ENCODE assay signal across 11 cellular contexts in the genomic region with DNA sequence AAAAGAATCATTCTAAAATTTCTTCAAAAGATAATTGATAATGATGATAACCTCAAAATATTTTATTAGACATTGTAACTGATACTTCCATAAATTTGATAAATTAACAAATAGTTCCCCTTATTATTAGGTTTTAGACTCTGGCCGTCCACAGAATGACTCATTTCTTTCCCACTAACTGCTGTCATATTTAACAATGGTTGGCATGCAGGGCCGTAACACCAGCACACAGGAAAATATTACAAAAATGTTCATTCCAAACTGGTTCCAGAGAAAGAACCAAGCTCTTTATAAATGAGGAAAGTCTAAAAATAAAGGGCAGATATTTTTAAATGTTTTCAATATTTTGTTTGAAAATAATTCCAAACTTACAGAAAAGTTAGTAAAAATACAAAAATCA. TPM values are rescaled to one million over a fixed set of nuclear protein-coding genes. Genes with fewer than 3 reads are reported as not detected.
DNase-seq lines count a peak whose midpoint lies in the region; TF ChIP-seq lines count a peak whose summit lies in the region.
"Had no signal": no experiment of that assay in that cellular context is flagged by ENCODE, and none has a peak within 500 bp of the region (broad histone marks: within the 10 kb centered on the region; RNA-seq: fewer than 3 reads in every experiment).

No MANE protein-coding gene starts in this region.

- DNase-seq in Ammon's horn (ENCODE audit: low spot score) (peak; percentile 34), adrenal gland (peak in 5 of 7 donors; percentile 27 to 39 (median 33)), fibroblast of the aortic adventitia (ENCODE audit: low read depth) (peak; percentile 88), non-pigmented ciliary epithelial cell (ENCODE audit: low read depth) (peak; percentile 42), RKO (ENCODE audit: low spot score) (no peak), spleen (no peak)
- no peak for DNase-seq in activated CD4-positive, alpha-beta T cell treated with anti-CD3 and anti-CD28 coated beads for 4 hours
- no peak for DNase-seq in activated CD8-positive, alpha-beta memory T cell treated with anti-CD3 and anti-CD28 coated beads, Interleukin-2, amount 50 U/mL, for 48 hours
- DNase-seq: KBM-7 had no signal

- no peak for TF ChIP-seq CTCF in adrenal gland (IDR thresholded peaks at IDR 0.05)
- TF ChIP-seq CTCF in fibroblast of the aortic adventitia (IDR thresholded peaks at IDR 0.05; ENCODE audit: insufficient read depth, low read length), result no peak
- TF ChIP-seq CTCF in spleen (IDR thresholded peaks at IDR 0.05 in 8 of 11, conservative IDR thresholded peaks at IDR 0.05 in 3 of 11), result no peak

- intact Hi-C loops in adrenal gland (cut with DNase I), result no loop called here
- intact Hi-C loops in spleen (cut with DNase I; ENCODE audit: low total_unique reads), result no loop called here

- H3K4me3 ChIP-seq in adrenal gland (no peak overlapping the region), fibroblast of the aortic adventitia (ENCODE audit: low read depth, low read length) (no peak overlapping the region), spleen (no peak overlapping the region)

- H3K9me3 ChIP-seq in adrenal gland (replicated peaks in 1 of 3) (peaks cover 0 to 16% (median 11%) of the 10 kb centered on the region in 3 donors), spleen (peaks cover 0 to 35% (median 27%) of the 10 kb centered on the region in 8 donors)
- H3K9me3 ChIP-seq: neutrophil had no signal

- no peak for TF ChIP-seq POLR2A in adrenal gland (IDR thresholded peaks at IDR 0.05)
- TF ChIP-seq POLR2A in spleen (IDR thresholded peaks at IDR 0.05), result no peak

- H3K4me1 ChIP-seq in adrenal gland (replicated peaks in 1 of 2) (peaks cover 9 to 29% of the 10 kb centered on the region in 2 donors), spleen (peaks cover 0 to 21% (median 11%) of the 10 kb centered on the region in 6 donors)

- no peaks in the 10 kb centered on the region for H3K36me3 ChIP-seq in adrenal gland (replicated peaks in 1 of 2)
- no peaks in the 10 kb centered on the region for H3K36me3 ChIP-seq in spleen
- H3K36me3 ChIP-seq: neutrophil had no signal

- H3K27ac ChIP-seq in adrenal gland, result peak overlapping the region in 3 of 5 donors; percentile 9 to 27 (median 14)
- H3K27ac ChIP-seq in spleen, result peak overlapping the region in 3 of 8 donors; percentile 22 to 33 (median 22)
- H3K27ac ChIP-seq: C4-2B, neutrophil had no signal

- 3 to 12% (median 11%) methylated on average over 2 of the region's 2 CpGs for WGBS in adrenal gland, 4 donors
- WGBS in spleen, 5 donors, result 44 to 69% (median 51%) methylated on average over 2 of the region's 2 CpGs

- H3K27me3 ChIP-seq in adrenal gland, result no peaks in the 10 kb centered on the region
- no peaks in the 10 kb centered on the region for H3K27me3 ChIP-seq in spleen (replicated peaks in 1 of 7)
- H3K27me3 ChIP-seq: neutrophil had no signal

RNA-seq across cellular contexts. Expression of a gene that starts 28.2 kb away (rescaled TPM):
- total RNA-seq in adrenal gland (100 to 1,000 TPM in 5 of 8 donors, 10 to 100 TPM in 3; 70.2 to 284 (median 107) TPM), fibroblast of the aortic adventitia (ENCODE audit: low replicate concordance) (26.8 and 86.9 TPM in 2 replicates), spleen (100 to 1,000 TPM; 116 to 208 (median 135) TPM)
- polyA plus RNA-seq in adrenal gland (10 to 100 TPM in 2 of 3 donors, 1 to 10 TPM in 1; 9.5 to 28.4 (median 10.7) TPM), spleen (1 to 10 TPM; 1.6 to 3.7 (median 1.9) TPM)

Comparison
In these comparisons a context has a peak if more than half of its experiments do, and no peak if none do; other contexts are left out.
1. DNase-seq: peak in Ammon's horn (single experiment), adrenal gland (5 of 7), fibroblast of the aortic adventitia (single experiment) and non-pigmented ciliary epithelial cell (single experiment); none in RKO (single experiment), activated CD4-positive, alpha-beta T cell treated with anti-CD3 and anti-CD28 coated beads for 4 hours (0 of 2), activated CD8-positive, alpha-beta memory T cell treated with anti-CD3 and anti-CD28 coated beads, Interleukin-2, amount 50 U/mL, for 48 hours (single experiment) and spleen (single experiment).